ENCODE assay signal across 17 cellular contexts in the genomic region with DNA sequence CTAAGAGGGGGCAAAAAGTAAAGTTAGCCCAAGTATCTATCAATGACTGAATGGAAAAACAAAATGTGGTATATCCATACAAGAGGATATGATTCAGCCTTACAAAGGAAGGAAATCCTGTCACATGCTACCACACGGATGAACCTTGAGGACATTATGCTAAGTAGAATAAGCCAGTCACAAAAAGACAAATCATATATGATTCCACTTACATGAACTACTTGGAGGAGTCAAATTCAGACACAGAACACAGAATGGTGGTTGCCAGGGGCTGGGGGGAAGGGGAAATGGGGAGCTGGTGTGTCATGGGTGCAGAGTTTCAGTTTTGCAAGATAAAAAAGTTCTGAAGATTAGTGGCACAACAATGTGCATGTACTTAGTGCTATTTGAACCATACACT.
DNase-seq lines count a peak whose midpoint lies in the region; ATAC-seq, FAIRE-seq and TF ChIP-seq lines count a peak whose summit lies in the region.
"Had no signal": no experiment of that assay in that cellular context is flagged by ENCODE, and none has a peak within 500 bp of the region (broad histone marks: within the 10 kb centered on the region; RNA-seq: fewer than 3 reads in every experiment).

No MANE protein-coding gene starts in this region.

- H3K9me2 ChIP-seq in hepatocyte (replicated peaks; ENCODE audit: insufficient read depth) = no peaks in the 10 kb centered on the region

- peak overlapping the region; percentile 30 for H3K4me3 ChIP-seq in CD4-positive, CD25-positive, alpha-beta regulatory T cell (ENCODE audit: low read depth, low read length)
- H3K4me3 ChIP-seq in naive thymus-derived CD4-positive, alpha-beta T cell (ENCODE audit: low read length) = no peak overlapping the region
- H3K4me3 ChIP-seq in esophagus squamous epithelium (no peak overlapping the region), hepatocyte (no peak overlapping the region)
- H3K4me3 ChIP-seq: colonic mucosa, Peyer's patch had no signal

- H3K9me3 Mint-ChIP-seq in CD4-positive, CD25-positive, alpha-beta regulatory T cell = no peaks in the 10 kb centered on the region
- H3K9me3 Mint-ChIP-seq in naive thymus-derived CD4-positive, alpha-beta T cell = peaks cover 0 to 13% (median 0%) of the 10 kb centered on the region in 11 donors
- H3K9me3 Mint-ChIP-seq: IgD-negative memory B cell had no signal

- intact Hi-C loops in naive thymus-derived CD4-positive, alpha-beta T cell (cut with micrococcal nuclease) = loop anchor here in 1 of 2 donors (2.0 kb wide), 1 partner anchor 13 kb away; no protein-coding TSS in a partner anchor
- intact Hi-C loops in esophagus squamous epithelium (cut with DNase I) = no loop called here

- H3K36me3 Mint-ChIP-seq in CD4-positive, CD25-positive, alpha-beta regulatory T cell = peaks cover 14% of the 10 kb centered on the region
- peaks cover 0 to 67% (median 28%) of the 10 kb centered on the region in 5 donors for H3K36me3 Mint-ChIP-seq in naive thymus-derived CD4-positive, alpha-beta T cell

- no peaks in the 10 kb centered on the region for H4K20me1 ChIP-seq in hepatocyte (ENCODE audit: insufficient read depth, poor library complexity, severe bottlenecking)

- no peak overlapping the region for H3K4me2 ChIP-seq in hepatocyte

- TF ChIP-seq CTCF in esophagus squamous epithelium (IDR thresholded peaks at IDR 0.05) = no peak
- no peak for TF ChIP-seq CTCF in hepatocyte (IDR thresholded peaks at IDR 0.05; ENCODE audit: poor library complexity)

- peaks cover 7% of the 10 kb centered on the region for H3K36me3 ChIP-seq in CD4-positive, CD25-positive, alpha-beta regulatory T cell (ENCODE audit: control insufficient read depth, insufficient read depth, low read length)
- H3K36me3 ChIP-seq in naive thymus-derived CD4-positive, alpha-beta T cell (ENCODE audit: control insufficient read depth in 2 of 3, insufficient read depth in 3 of 3, low read length in 3 of 3) = no peaks in the 10 kb centered on the region
- no peaks in the 10 kb centered on the region for H3K36me3 ChIP-seq in esophagus squamous epithelium
- no peaks in the 10 kb centered on the region for H3K36me3 ChIP-seq in hepatocyte (replicated peaks; ENCODE audit: insufficient read depth, low read depth)
- H3K36me3 ChIP-seq: colonic mucosa, Peyer's patch had no signal

- H3K4me3 Mint-ChIP-seq in CD4-positive, CD25-positive, alpha-beta regulatory T cell = peak overlapping the region; percentile 51 to 72 (median 58)
- H3K4me3 Mint-ChIP-seq in naive thymus-derived CD4-positive, alpha-beta T cell = peak overlapping the region; percentile 6 to 64 (median 38)
- H3K4me3 Mint-ChIP-seq: IgD-negative memory B cell had no signal

- ATAC-seq in CD4-positive, CD25-positive, alpha-beta regulatory T cell (ENCODE audit: low read depth in 2 of 2) = peak; percentile 24 to 64
- ATAC-seq in naive thymus-derived CD4-positive, alpha-beta T cell = no peak
- ATAC-seq in GM21526 (IDR thresholded peaks at IDR 0.05; ENCODE audit: low FRiP score, unreplicated experiment) = no peak

- H3K27me3 ChIP-seq in CD4-positive, CD25-positive, alpha-beta regulatory T cell (ENCODE audit: control insufficient read depth, insufficient read depth, low read length) = no peaks in the 10 kb centered on the region
- H3K27me3 ChIP-seq in naive thymus-derived CD4-positive, alpha-beta T cell (ENCODE audit: control insufficient read depth in 2 of 2, insufficient read depth in 2 of 2, low read length in 2 of 2) = no peaks in the 10 kb centered on the region
- H3K27me3 ChIP-seq in esophagus squamous epithelium = no peaks in the 10 kb centered on the region
- H3K27me3 ChIP-seq in hepatocyte = no peaks in the 10 kb centered on the region
- H3K27me3 ChIP-seq: colonic mucosa, Peyer's patch had no signal

- peaks cover 19 to 89% (median 40%) of the 10 kb centered on the region in 4 donors for H3K4me1 Mint-ChIP-seq in CD4-positive, CD25-positive, alpha-beta regulatory T cell
- H3K4me1 Mint-ChIP-seq in naive thymus-derived CD4-positive, alpha-beta T cell = peaks cover 27 to 87% (median 72%) of the 10 kb centered on the region in 7 donors

- H3K27ac Mint-ChIP-seq in CD4-positive, CD25-positive, alpha-beta regulatory T cell = peak overlapping the region in 2 of 3 donors; percentile 44 to 45
- H3K27ac Mint-ChIP-seq in naive thymus-derived CD4-positive, alpha-beta T cell = peak overlapping the region in 5 of 9 donors; percentile 2 to 76 (median 67)
- H3K27ac Mint-ChIP-seq: IgD-negative memory B cell had no signal

- TF ChIP-seq POLR2A in esophagus squamous epithelium (IDR thresholded peaks at IDR 0.05) = no peak

- H3K9me3 ChIP-seq in CD4-positive, CD25-positive, alpha-beta regulatory T cell (ENCODE audit: control insufficient read depth in 2 of 2, low read length in 2 of 2) = no peaks in the 10 kb centered on the region
- no peaks in the 10 kb centered on the region for H3K9me3 ChIP-seq in naive thymus-derived CD4-positive, alpha-beta T cell (ENCODE audit: control insufficient read depth in 2 of 3, low read length in 3 of 3)
- H3K9me3 ChIP-seq in esophagus squamous epithelium (no peaks in the 10 kb centered on the region), hepatocyte (ENCODE audit: low read depth) (no peaks in the 10 kb centered on the region)
- H3K9me3 ChIP-seq: colonic mucosa, Peyer's patch had no signal

- peaks cover 50% of the 10 kb centered on the region for H3K4me1 ChIP-seq in CD4-positive, CD25-positive, alpha-beta regulatory T cell (ENCODE audit: control insufficient read depth, insufficient read depth, low read length, poor library complexity, severe bottlenecking)
- H3K4me1 ChIP-seq in naive thymus-derived CD4-positive, alpha-beta T cell (ENCODE audit: control insufficient read depth in 2 of 2, insufficient read depth in 2 of 2, low read length in 2 of 2) = peaks cover 28 to 30% of the 10 kb centered on the region in 2 donors
- H3K4me1 ChIP-seq in esophagus squamous epithelium (no peaks in the 10 kb centered on the region), hepatocyte (ENCODE audit: insufficient read depth) (no peaks in the 10 kb centered on the region)
- H3K4me1 ChIP-seq: colonic mucosa, Peyer's patch had no signal

- POLR2A ChIA-PET in naive thymus-derived CD4-positive, alpha-beta T cell (lab: Charles Lee) = interaction anchor here (1.1 to 1.3 kb wide), 3 partner anchors 13 to 39 kb away, joined by 3 to 6 read pairs (median 3); no protein-coding TSS in a partner anchor

- DNase-seq in CD4-positive, CD25-positive, alpha-beta regulatory T cell = peak in 1 of 3 donors; percentile 51
- DNase-seq in GM18507 (ENCODE audit: extremely low spot score, insufficient read length, low read depth) = no peak
- peak; percentile 66 to 71 for DNase-seq in activated T-cell treated with anti-CD3 and anti-CD28 coated beads, Interleukin-2, amount 50 U/mL, for 48 hours
- no peak for DNase-seq in naive thymus-derived CD4-positive, alpha-beta T cell
- DNase-seq in esophagus squamous epithelium (lab: John Stamatoyannopoulos, UW) = no peak
- no peak for DNase-seq in NCI-H187 treated with DMSO at 0.1 percent for 48 hours (lab: John Stamatoyannopoulos, UW)
- no peak for DNase-seq in hepatocyte (ENCODE audit: low spot score)
- DNase-seq: colonic mucosa, H7, mesenchymal stem cell, NCI-H510A treated with DMSO at 0.1 percent for 48 hours, Peyer's patch, substantia nigra had no signal

- CTCF ChIA-PET in naive thymus-derived CD4-positive, alpha-beta T cell (lab: Charles Lee) = interaction anchor here (0.9 kb wide), 1 partner anchor 47 kb away, joined by 3 read pairs; no protein-coding TSS in a partner anchor

- H3K27ac ChIP-seq in CD4-positive, CD25-positive, alpha-beta regulatory T cell (ENCODE audit: insufficient read depth, low read length, poor library complexity, severe bottlenecking) = peak overlapping the region; percentile 33
- no peak overlapping the region for H3K27ac ChIP-seq in naive thymus-derived CD4-positive, alpha-beta T cell (ENCODE audit: low read depth, low read length)
- H3K27ac ChIP-seq in esophagus squamous epithelium (no peak overlapping the region), hepatocyte (no peak overlapping the region)
- H3K27ac ChIP-seq: colonic mucosa, epithelial cell of prostate, Peyer's patch had no signal

- no peaks in the 10 kb centered on the region for H3K27me3 Mint-ChIP-seq in CD4-positive, CD25-positive, alpha-beta regulatory T cell
- H3K27me3 Mint-ChIP-seq in naive thymus-derived CD4-positive, alpha-beta T cell = no peaks in the 10 kb centered on the region
- H3K27me3 Mint-ChIP-seq: IgD-negative memory B cell had no signal

- no peak overlapping the region for H2AFZ ChIP-seq in hepatocyte

- H3K79me2 ChIP-seq in hepatocyte = no peaks in the 10 kb centered on the region

- 32 to 55% methylated on average over 1 of the region's 1 CpG for WGBS in esophagus squamous epithelium, 2 donors
- WGBS in hepatocyte (ENCODE audit: low lambda C conversion rate, missing lambda C conversion rate) = 76% methylated on average over 1 of the region's 1 CpG

- FAIRE-seq in GM18507 (lab: Jason Lieb, UNC) = peak; percentile 77
- FAIRE-seq: islet of Langerhans had no signal

Comparison
In these comparisons a context has a peak if more than half of its experiments do, and no peak if none do; other contexts are left out.
1. ATAC-seq: peak in CD4-positive, CD25-positive, alpha-beta regulatory T cell (2 of 2); none in naive thymus-derived CD4-positive, alpha-beta T cell (single experiment) and GM21526 (single experiment).
2. DNase-seq: peak in activated T-cell treated with anti-CD3 and anti-CD28 coated beads, Interleukin-2, amount 50 U/mL, for 48 hours (2 of 2); none in GM18507 (single experiment), naive thymus-derived CD4-positive, alpha-beta T cell (0 of 9), esophagus squamous epithelium (single experiment), NCI-H187 treated with DMSO at 0.1 percent for 48 hours (single experiment) and hepatocyte (single experiment).